1 cellular context compared by ENCODE assay signal in genomic region chr7:23658831-23659427, GRCh38.
TF ChIP-seq lines count a peak whose summit lies in the region.

No MANE protein-coding gene starts in this region.

TF ChIP-seq in H1, 55 proteins besides CTCF, POLR2A, EP300 and RAD21:
- TF ChIP-seq CEBPB (IDR thresholded peaks at IDR 0.05; ENCODE audit: low read depth, low read length), result no peak
- TF ChIP-seq, protein P1, sequence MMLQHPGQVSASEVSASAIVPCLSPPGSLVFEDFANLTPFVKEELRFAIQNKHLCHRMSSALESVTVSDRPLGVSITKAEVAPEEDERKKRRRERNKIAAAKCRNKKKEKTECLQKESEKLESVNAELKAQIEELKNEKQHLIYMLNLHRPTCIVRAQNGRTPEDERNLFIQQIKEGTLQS (IDR thresholded peaks at IDR 0.05; ENCODE audit: insufficient read depth, low read depth, low read length), result no peak
- TF ChIP-seq NANOG (IDR thresholded peaks at IDR 0.05; ENCODE audit: insufficient read depth, low read depth, low read length, poor library complexity, severe bottlenecking), result no peak
- no peak for TF ChIP-seq FOSL1 (IDR thresholded peaks at IDR 0.05; ENCODE audit: insufficient read depth, low read depth, low read length)
- peak; percentile 60; the same call in 1 of the 2 replicates for TF ChIP-seq SP1 (IDR thresholded peaks at IDR 0.05; ENCODE audit: low read depth, low read length)
TF ChIP-seq in H1: peak in this region for 1.
